In the genomic region with DNA sequence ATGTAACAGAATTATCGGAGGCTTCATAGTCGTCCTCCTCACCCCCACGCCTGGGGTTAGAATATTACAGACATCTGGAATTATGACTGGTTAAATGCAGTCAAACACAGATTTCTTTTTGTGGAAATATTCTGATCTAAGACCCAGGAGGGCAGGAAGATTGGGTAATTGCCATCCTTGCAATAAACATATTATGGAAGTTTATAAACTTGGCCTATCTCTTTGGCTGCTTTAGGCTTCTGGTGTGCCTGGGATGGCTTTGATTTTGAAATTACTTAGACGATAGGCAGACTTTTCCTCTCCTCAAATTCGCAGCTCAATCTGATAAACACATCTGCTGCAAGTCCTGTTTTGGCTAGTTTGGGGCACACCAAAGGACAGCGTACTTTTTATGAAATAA, we compare ENCODE assay signal across 17 cellular contexts.
"Had no signal": no experiment of that assay in that cellular context is flagged by ENCODE, and none has a peak within 500 bp of the region (broad histone marks: within the 10 kb centered on the region; RNA-seq: fewer than 3 reads in every experiment).

No MANE protein-coding gene starts in this region.

- H3K27me3 Mint-ChIP-seq: activated naive CD4-positive, alpha-beta T cell treated with anti-CD3 and anti-CD28 coated beads, Interleukin-2, amount 50 U/mL, for 24 hours had no signal

- H3K27me3 ChIP-seq: brain microvascular endothelial cell, gastroesophageal sphincter, testis had no signal

- FAIRE-seq: small intestine had no signal

- H3K9me3 Mint-ChIP-seq: activated naive CD4-positive, alpha-beta T cell treated with anti-CD3 and anti-CD28 coated beads, Interleukin-2, amount 50 U/mL, for 24 hours; dendritic cell treated with granulocyte-macrophage colony-stimulating factor and Interleukin-4, amounts not matched to agents 40 ng/mL and 50 ng/mL, for 4 days; natural killer cell treated with Interleukin-12 subunit alpha and Interleukin-12 subunit beta and Interleukin-15 and Interleukin-18, amount 100 ng/mL, for 72 hours; stimulated activated naive B cell treated with anti-CD40 and anti-IgM and Interleukin-4, amounts not matched to agents 10 μg/mL and 1 μg/mL and 100 μg/mL, for 72 hours had no signal

- H3K36me3 Mint-ChIP-seq: activated naive CD4-positive, alpha-beta T cell treated with anti-CD3 and anti-CD28 coated beads, Interleukin-2, amount 50 U/mL, for 24 hours; natural killer cell treated with Interleukin-12 subunit alpha and Interleukin-12 subunit beta and Interleukin-15 and Interleukin-18, amount 100 ng/mL, for 72 hours; stimulated activated naive B cell treated with anti-CD40 and anti-IgM and Interleukin-4, amounts not matched to agents 10 μg/mL and 1 μg/mL and 100 μg/mL, for 72 hours had no signal

- H3K4me3 Mint-ChIP-seq: activated CD8-positive, alpha-beta T cell treated with anti-CD3 and anti-CD28 coated beads, Interleukin-2, amount 10 ng/mL, durations not matched to agents 7 days and 5 days; activated naive CD4-positive, alpha-beta T cell treated with anti-CD3 and anti-CD28 coated beads, Interleukin-2, amount 50 U/mL, for 24 hours; dendritic cell treated with granulocyte-macrophage colony-stimulating factor and Interleukin-4, amounts not matched to agents 40 ng/mL and 50 ng/mL, for 4 days; natural killer cell treated with Interleukin-12 subunit alpha and Interleukin-12 subunit beta and Interleukin-15 and Interleukin-18, amount 100 ng/mL, for 72 hours; stimulated activated naive B cell treated with anti-CD40 and anti-IgM and Interleukin-4, amounts not matched to agents 10 μg/mL and 1 μg/mL and 100 μg/mL, for 72 hours had no signal

- H3K27ac ChIP-seq: brain microvascular endothelial cell, gastroesophageal sphincter, testis had no signal

- H3K9me3 ChIP-seq: gastroesophageal sphincter, testis had no signal

- H3K27ac Mint-ChIP-seq: activated CD8-positive, alpha-beta T cell treated with anti-CD3 and anti-CD28 coated beads, Interleukin-2, amount 10 ng/mL, durations not matched to agents 7 days and 5 days; activated naive CD4-positive, alpha-beta T cell treated with anti-CD3 and anti-CD28 coated beads, Interleukin-2, amount 50 U/mL, for 24 hours; dendritic cell treated with granulocyte-macrophage colony-stimulating factor and Interleukin-4, amounts not matched to agents 40 ng/mL and 50 ng/mL, for 4 days; natural killer cell treated with Interleukin-12 subunit alpha and Interleukin-12 subunit beta and Interleukin-15 and Interleukin-18, amount 100 ng/mL, for 72 hours; stimulated activated naive B cell treated with anti-CD40 and anti-IgM and Interleukin-4, amounts not matched to agents 10 μg/mL and 1 μg/mL and 100 μg/mL, for 72 hours had no signal

- DNase-seq: activated CD4-positive, alpha-beta T cell treated with anti-CD3 and anti-CD28 coated beads for 1 hour; activated CD4-positive, alpha-beta T cell treated with anti-CD3 and anti-CD28 coated beads, Interleukin-2, amount 50 U/mL, for 1 hour; activated CD8-positive, alpha-beta T cell treated with anti-CD3 and anti-CD28 coated beads, Interleukin-2, amount 10 ng/mL, durations not matched to agents 7 days and 5 days; activated gamma-delta T cell treated with Interleukin-2 at 50 U/mL for 16 hours; brain microvascular endothelial cell; effector CD4-positive, alpha-beta T cell; left ventricle myocardium superior; occipital lobe; small intestine; stimulated activated CD4-positive, alpha-beta T cell treated with anti-CD3 and anti-CD28 coated beads, Interleukin-15, amount 100 ng/mL, for 24 hours; stimulated activated naive B cell treated with anti-CD40 and anti-IgM and Interleukin-4, amounts not matched to agents 10 μg/mL and 1 μg/mL and 100 μg/mL, for 72 hours; T-helper 9 cell had no signal

- ATAC-seq: activated CD8-positive, alpha-beta T cell treated with anti-CD3 and anti-CD28 coated beads, Interleukin-2, amount 10 ng/mL, durations not matched to agents 7 days and 5 days; gastroesophageal sphincter; left ventricle myocardium superior; natural killer cell treated with Interleukin-12 subunit alpha and Interleukin-12 subunit beta and Interleukin-15 and Interleukin-18, amount 100 ng/mL, for 72 hours; stimulated activated naive B cell treated with anti-CD40 and anti-IgM and Interleukin-4, amounts not matched to agents 10 μg/mL and 1 μg/mL and 100 μg/mL, for 72 hours had no signal

- H3K4me3 ChIP-seq: gastroesophageal sphincter, testis had no signal

- H3K36me3 ChIP-seq: brain microvascular endothelial cell, gastroesophageal sphincter had no signal

- H3K4me1 ChIP-seq: gastroesophageal sphincter, testis had no signal
